ENCODE assay signal across 24 cellular contexts in genomic region chr11:130947889-130948288, GRCh38. TPM values are rescaled to one million over a fixed set of nuclear protein-coding genes. Genes with fewer than 3 reads are reported as not detected.
DNase-seq lines count a peak whose midpoint lies in the region; ATAC-seq, FAIRE-seq and TF ChIP-seq lines count a peak whose summit lies in the region.
"Had no signal": no experiment of that assay in that cellular context is flagged by ENCODE, and none has a peak within 500 bp of the region (broad histone marks: within the 10 kb centered on the region; RNA-seq: fewer than 3 reads in every experiment).

No MANE protein-coding gene starts in this region.

- H3K9me1 ChIP-seq in keratinocyte (ENCODE audit: control insufficient read depth, extremely low read depth, insufficient read depth, low read length) = no peaks in the 10 kb centered on the region

- H3K27me3 ChIP-seq in left ventricle myocardium inferior (ENCODE audit: low read depth) (peaks cover 6% of the 10 kb centered on the region), H1 (replicated peaks in 1 of 4; ENCODE audit: control insufficient read depth in 3 of 4, extremely low read depth in 1 of 4, insufficient read depth in 3 of 4, low read length in 3 of 4) (peaks cover 0 to 2% (median 0%) of the 10 kb centered on the region in 4 experiments; a peak in 1 of 7 replicates), keratinocyte (ENCODE audit: control insufficient read depth, extremely low read depth, insufficient read depth, low read length) (no peaks in the 10 kb centered on the region)
- H3K27me3 ChIP-seq: ascending aorta, transverse colon had no signal

- POLR2A ChIA-PET in H1 (lab: Charles Lee; ENCODE audit: partially characterized antibody) = interaction anchor here (1.6 kb wide), 1 partner anchor 15 kb away, joined by 3 read pairs; no protein-coding TSS in a partner anchor

- H3K9ac ChIP-seq in H1 (replicated peaks in 1 of 4; ENCODE audit: extremely low read depth in 1 of 4, low read depth in 3 of 4, low read length in 3 of 4) (no peak overlapping the region), keratinocyte (ENCODE audit: control insufficient read depth, extremely low read depth, insufficient read depth, low read length) (peak overlapping the region; percentile 75)

- H3K4ac ChIP-seq in H1 (replicated peaks; ENCODE audit: insufficient read length, low read depth, low read length) = no peak overlapping the region

- intact Hi-C loops in left ventricle myocardium inferior (cut with micrococcal nuclease) (no loop called here), cardiac septum (cut with DNase I) (no loop called here)

- H2BK120ac ChIP-seq in H1 (replicated peaks; ENCODE audit: low read depth, low read length) = no peak overlapping the region

- no peak overlapping the region for H2AK5ac ChIP-seq in H1 (ENCODE audit: low read depth, low read length)

- H4K91ac ChIP-seq in H1 (replicated peaks; ENCODE audit: insufficient read length, low read length) = no peak overlapping the region

- no peak overlapping the region for H4K5ac ChIP-seq in H1 (ENCODE audit: insufficient read length, low read depth, low read length)

- H3K4me1 ChIP-seq in left ventricle myocardium inferior (peaks cover 20% of the 10 kb centered on the region), H1 (replicated peaks in 1 of 4; ENCODE audit: control insufficient read depth in 3 of 4, insufficient read depth in 4 of 4, low read length in 3 of 4) (no peaks in the 10 kb centered on the region), keratinocyte (ENCODE audit: control insufficient read depth, extremely low read depth, insufficient read depth, low read length) (peaks cover 32% of the 10 kb centered on the region)
- H3K4me1 ChIP-seq: lower lobe of right lung, transverse colon had no signal

- H3K79me2 ChIP-seq in H1 (ENCODE audit: control insufficient read depth in 1 of 2, insufficient read depth in 2 of 2, low read length in 2 of 2) (0 out of 4 replicates have a peak, but pooled peaks cover 0 to 4% of the 10 kb centered on the region in 2 experiments), keratinocyte (ENCODE audit: control insufficient read depth, insufficient read depth, low read length) (no peaks in the 10 kb centered on the region)

- dilution Hi-C loops in keratinocyte (cut with MboI; ENCODE audit: extremely low pct_ligation_motif_present, low sequenced_read_pairs) = no loop called here

- TF ChIP-seq RAD21 in H1 (IDR thresholded peaks at IDR 0.05 in 1 of 2, conservative IDR thresholded peaks at IDR 0.05 in 1 of 2; ENCODE audit: low read depth in 2 of 2, low read length in 2 of 2) = no peak

- no peak overlapping the region for H3K14ac ChIP-seq in H1 (ENCODE audit: insufficient read length)

- H3K56ac ChIP-seq in H1 (replicated peaks; ENCODE audit: insufficient read length, low read depth, low read length) = no peak overlapping the region

- no peak for TF ChIP-seq POLR2A in H1 (IDR thresholded peaks at IDR 0.05; ENCODE audit: control extremely low read depth in 1 of 2, low read depth in 2 of 2, low read length in 2 of 2)

- H3K36me3 ChIP-seq in left ventricle myocardium inferior (no peaks in the 10 kb centered on the region), H1 (ENCODE audit: control insufficient read depth in 2 of 4, insufficient read depth in 4 of 4, low read length in 3 of 4) (no peaks in the 10 kb centered on the region), keratinocyte (ENCODE audit: control insufficient read depth in 2 of 2, extremely low read depth in 1 of 2, insufficient read depth in 2 of 2, low read length in 2 of 2) (no peaks in the 10 kb centered on the region)
- H3K36me3 ChIP-seq: ascending aorta, lower lobe of right lung, transverse colon had no signal

- no peaks in the 10 kb centered on the region for H3K23me2 ChIP-seq in H1 (ENCODE audit: low read depth, low read length)

- H3K4me2 ChIP-seq in H1 (ENCODE audit: insufficient read depth in 1 of 2, low read depth in 2 of 2, low read length in 2 of 2) (no peak overlapping the region), keratinocyte (ENCODE audit: control insufficient read depth, extremely low read depth, insufficient read depth, low read depth, low read length) (peak overlapping the region; percentile 79)

- H3K27ac ChIP-seq in left ventricle myocardium inferior (replicated peaks) (peak overlapping the region; percentile 46), H1 (ENCODE audit: low read depth, low read length) (no peak overlapping the region), keratinocyte (ENCODE audit: control insufficient read depth, insufficient read depth, low read length) (peak overlapping the region; percentile 76)
- H3K27ac ChIP-seq: ascending aorta, lower lobe of right lung, SK-N-MC, transverse colon had no signal

- no peak for TF ChIP-seq EP300 in H1 (IDR thresholded peaks at IDR 0.05; ENCODE audit: borderline replicate concordance in 1 of 2, low read depth in 2 of 2, low read length in 2 of 2)

- H3K4me3 ChIP-seq in left ventricle myocardium inferior = no peak overlapping the region
- no peak overlapping the region for H3K4me3 ChIP-seq in H1 (ENCODE audit: extremely low read depth in 1 of 4, insufficient read depth in 2 of 4, low read depth in 3 of 4, low read length in 4 of 4)
- H3K4me3 ChIP-seq in keratinocyte (ENCODE audit: control insufficient read depth in 2 of 3, extremely low read depth in 1 of 3, insufficient read depth in 2 of 3, low read depth in 1 of 3, low read length in 3 of 3) = peak overlapping the region; percentile 25 to 61 (median 41)
- H3K4me3 ChIP-seq: ascending aorta, lower lobe of right lung, SK-N-MC, transverse colon had no signal

- 0 out of 2 replicates have a peak overlapping the region, but pooled peaks have one; percentile 33 for H2BK15ac ChIP-seq in H1 (ENCODE audit: low read length)

- no peak overlapping the region for H3K23ac ChIP-seq in H1 (ENCODE audit: insufficient read length)

- no peak overlapping the region for H3K18ac ChIP-seq in H1 (ENCODE audit: extremely low read depth, low read length)

- no peaks in the 10 kb centered on the region for H4K20me1 ChIP-seq in H1 (replicated peaks in 1 of 2; ENCODE audit: control insufficient read depth in 1 of 2, insufficient read depth in 2 of 2, low read length in 2 of 2)
- H4K20me1 ChIP-seq in keratinocyte (ENCODE audit: control insufficient read depth, extremely low read depth, insufficient read depth, low read length) = no peaks in the 10 kb centered on the region

- peak overlapping the region; percentile 62; the same call in 1 of the 2 replicates for H2AFZ ChIP-seq in H1 (ENCODE audit: low read length)
- H2AFZ ChIP-seq in keratinocyte (ENCODE audit: control insufficient read depth, low read length) = peak overlapping the region; percentile 66

- no peaks in the 10 kb centered on the region for H3K79me1 ChIP-seq in H1 (ENCODE audit: low read depth, low read length)

- no peaks in the 10 kb centered on the region for H3K9me3 ChIP-seq in left ventricle myocardium inferior (replicated peaks)
- no peaks in the 10 kb centered on the region for H3K9me3 ChIP-seq in H1 (ENCODE audit: insufficient read depth in 2 of 2, low read depth in 1 of 2, low read length in 1 of 2)
- H3K9me3 ChIP-seq in keratinocyte (ENCODE audit: control insufficient read depth, low read depth, low read length) = no peaks in the 10 kb centered on the region
- H3K9me3 ChIP-seq: ascending aorta, lower lobe of right lung, transverse colon had no signal

- no peak for FAIRE-seq in H1 (lab: Jason Lieb, UNC)
- FAIRE-seq in keratinocyte (lab: Jason Lieb, UNC) = peak; percentile 43
- FAIRE-seq: H54 had no signal

- no peak for DNase-seq in left ventricle myocardium inferior
- no peak for DNase-seq in cardiac septum (ENCODE audit: low spot score)
- DNase-seq in H1 (ENCODE audit: low read depth in 1 of 2, low spot score in 2 of 2) = no peak
- DNase-seq in keratinocyte (ENCODE audit: low read depth, low spot score) = no peak
- DNase-seq in NCI-H146 treated with DMSO at 0.1 percent for 48 hours (lab: John Stamatoyannopoulos, UW; ENCODE audit: unreplicated experiment) = no peak
- no peak for DNase-seq in NCI-H510A (lab: John Stamatoyannopoulos, UW)
- DNase-seq: activated CD4-positive, alpha-beta T cell treated with anti-CD3 and anti-CD28 coated beads for 4 hours; activated naive CD4-positive, alpha-beta T cell treated with Interleukin-2 at 50 U/mL for 16 hours; activated T-cell treated with anti-CD3 and anti-CD28 coated beads, Interleukin-2, amount 50 U/mL, for 48 hours; GF-D8; islet precursor cell; KBM-7; lower lobe of right lung; NCI-H1436 treated with DMSO at 0.1 percent for 48 hours; NCI-H526 treated with DMSO at 0.1 percent for 48 hours; RPMI8226; stimulated activated naive CD8-positive, alpha-beta T cell treated with anti-CD3 and anti-CD28 coated beads, Interleukin-15, amount 100 ng/mL, for 72 hours; transverse colon had no signal

- H4K8ac ChIP-seq in H1 (ENCODE audit: extremely low read depth, insufficient read depth, low read length) = no peak overlapping the region

- ATAC-seq in HG02885 (IDR thresholded peaks at IDR 0.05; ENCODE audit: poor library complexity, unreplicated experiment) (no peak), GM21723 (IDR thresholded peaks at IDR 0.05; ENCODE audit: unreplicated experiment) (no peak)
- ATAC-seq: lower lobe of right lung; sciatic nerve; stimulated activated naive CD8-positive, alpha-beta T cell treated with anti-CD3 and anti-CD28 coated beads, Interleukin-15, amount 100 ng/mL, for 72 hours had no signal

- 87% methylated on average over 6 of the region's 6 CpGs; no CpG with 5 or more reads in 1 of the 2 experiments for WGBS in H1 (ENCODE audit: extremely low coverage in 1 of 2, insufficient coverage in 1 of 2, insufficient read length in 1 of 2, insufficient replicate concordance in 2 of 2, low coverage in 1 of 2, low lambda C conversion rate in 2 of 2, missing lambda C conversion rate in 1 of 2), 2 experiments

- H2BK5ac ChIP-seq in H1 (ENCODE audit: low read depth, low read length) = no peak overlapping the region

- no peak overlapping the region for H2BK20ac ChIP-seq in H1 (ENCODE audit: low read length)

- no peak for TF ChIP-seq CTCF in left ventricle myocardium inferior (IDR thresholded peaks at IDR 0.05; ENCODE audit: borderline replicate concordance)
- TF ChIP-seq CTCF in H1 (IDR thresholded peaks at IDR 0.05; ENCODE audit: control extremely low read depth in 1 of 3, insufficient read depth in 1 of 3, low read depth in 1 of 3, low read length in 3 of 3) = no peak
- no peak for TF ChIP-seq CTCF in keratinocyte (optimal IDR thresholded peaks at IDR 0.05 in 1 of 3, IDR thresholded peaks at IDR 0.05 in 1 of 3, conservative IDR thresholded peaks at IDR 0.05 in 1 of 3; ENCODE audit: extremely low read depth in 1 of 3, insufficient read depth in 2 of 3, low read length in 3 of 3)

- CTCF ChIA-PET in H1 (lab: Charles Lee; ENCODE audit: partially characterized antibody) = interaction anchor here (0.7 to 2.1 kb wide), 2 partner anchors 24 to 31 kb away, joined by 3 to 7 read pairs; no protein-coding TSS in a partner anchor

- H2BK12ac ChIP-seq in H1 (ENCODE audit: low read depth, low read length) = no peak overlapping the region

RNA-seq across cellular contexts. Expression of gene SNX19, which starts 31.6 kb away (rescaled TPM):
- total RNA-seq in left ventricle myocardium inferior (56.0 TPM), cardiac septum (45.9 TPM)
- total RNA-seq in H1 (2021; fragmentation: NEBNext Ultra II Directional; extraction: Animal tissue kit (Norgen Biotek cat#: 25700)) = 22.6 and 25.2 TPM in 2 replicates
- polyA plus RNA-seq in H1 (2011; rRNA removed) (15.0 and 22.1 TPM in 2 replicates), keratinocyte (25.7 to 44.0 TPM (median 29.1 TPM) in 3 replicates)
- 13.6 TPM for polyA plus RNA-seq in H1 (2011; cell fraction: cytosol; rRNA removed)
- 36.6 TPM for polyA plus RNA-seq in H1 (2011; cell fraction: nucleus; rRNA removed)
- polyA plus RNA-seq in H1 (2012, experiment 1 of 2) = 13.1 to 15.9 TPM (median 14.2 TPM) in 4 replicates
- 2.2 TPM for polyA plus RNA-seq in H1 (2012, experiment 2 of 2)
- 24.6 TPM for polyA plus RNA-seq in H1 (2013, experiment 1 of 2)
- polyA plus RNA-seq in H1 (2013, experiment 2 of 2) = 25.1 TPM
- 67.1 and 69.1 TPM in 2 replicates for polyA minus RNA-seq in H1 (2011; rRNA and poly(A)+ RNA removed)
- 33.2 TPM for polyA minus RNA-seq in H1 (2011; cell fraction: cytosol; rRNA and poly(A)+ RNA removed)
- 86.2 TPM for polyA minus RNA-seq in H1 (2011; cell fraction: nucleus; rRNA and poly(A)+ RNA removed)
- polyA plus RNA-seq in keratinocyte (2011; ENCODE audit: low read depth) = 11.2 TPM
- polyA plus RNA-seq in keratinocyte (2011; cell fraction: cytosol; rRNA removed) = 18.5 and 26.2 TPM in 2 replicates
- 83.1 and 92.1 TPM in 2 replicates for polyA plus RNA-seq in keratinocyte (2011; cell fraction: nucleus; rRNA removed)
- polyA plus RNA-seq in keratinocyte (2012; ENCODE audit: low replicate concordance) = 20.9 and 29.7 TPM in 2 replicates
- polyA minus RNA-seq in keratinocyte = 125 to 158 TPM (median 138 TPM) in 3 replicates
- 33.6 TPM for polyA minus RNA-seq in keratinocyte (2011; cell fraction: cytosol; rRNA and poly(A)+ RNA removed)
- 124 and 198 TPM in 2 replicates for polyA minus RNA-seq in keratinocyte (2011; cell fraction: nucleus; rRNA and poly(A)+ RNA removed)

Comparison
In these comparisons a context has a peak if more than half of its experiments do, and no peak if none do; other contexts are left out.
1. H3K4me3 ChIP-seq: peak in keratinocyte (3 of 3); none in left ventricle myocardium inferior (single experiment) and H1 (0 of 4).